8 cellular contexts compared by ENCODE assay signal in the genomic region with DNA sequence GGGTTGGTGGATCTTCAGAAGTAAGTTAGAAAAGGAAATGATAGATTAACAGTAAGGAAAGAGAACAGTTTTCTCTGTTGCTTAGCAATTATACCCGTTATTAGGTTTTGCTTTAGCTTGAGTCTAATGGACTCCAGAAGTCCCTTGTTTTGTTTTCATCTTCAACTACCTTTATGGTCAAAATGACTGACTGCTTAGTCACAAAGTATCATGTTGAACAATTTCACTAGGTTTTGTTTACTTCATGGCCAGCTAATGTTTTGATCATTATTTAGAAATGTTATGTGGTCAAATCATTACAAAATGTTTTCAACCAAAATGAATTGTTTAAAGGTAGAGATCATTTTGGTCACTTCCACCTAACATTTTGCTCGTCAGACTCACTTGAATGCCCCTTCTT. TPM values are rescaled to one million over a fixed set of nuclear protein-coding genes. Genes with fewer than 3 reads are reported as not detected.
DNase-seq lines count a peak whose midpoint lies in the region; ATAC-seq, FAIRE-seq and TF ChIP-seq lines count a peak whose summit lies in the region.

No MANE protein-coding gene starts in this region.

- peaks cover 11% of the 10 kb centered on the region for H3K36me3 Mint-ChIP-seq in WTC11

- peak overlapping the region; percentile 59 for H3K27ac ChIP-seq in ACC112 (ENCODE audit: low read depth, low read length)
- no peak overlapping the region for H3K27ac ChIP-seq in iPS-18a (ENCODE audit: low read length)
- H3K27ac ChIP-seq in uterus = no peak overlapping the region

- peaks cover 19% of the 10 kb centered on the region for H3K4me1 ChIP-seq in ACC112 (ENCODE audit: control insufficient read depth, insufficient read depth, low read length, unreplicated experiment)
- no peaks in the 10 kb centered on the region for H3K4me1 ChIP-seq in iPS-18a (ENCODE audit: control insufficient read depth, low read depth, low read length)
- peaks cover 7% of the 10 kb centered on the region for H3K4me1 ChIP-seq in mucosa of descending colon (ENCODE audit: low read depth)
- H3K4me1 ChIP-seq in uterus = no peaks in the 10 kb centered on the region

- peaks cover 47% of the 10 kb centered on the region for H3K79me2 ChIP-seq in ACC112 (ENCODE audit: control insufficient read depth, insufficient read depth, low read length, unreplicated experiment)

- peak overlapping the region; percentile 49 for H2AFZ ChIP-seq in ACC112 (ENCODE audit: low read length, unreplicated experiment)

- ATAC-seq in WTC11 (no peak), mucosa of descending colon (no peak)

- H3K9ac ChIP-seq in iPS-18a (ENCODE audit: low read length) = no peak overlapping the region

- TF ChIP-seq CTCF in WTC11 (IDR thresholded peaks at IDR 0.05) = no peak
- TF ChIP-seq CTCF in mucosa of descending colon (IDR thresholded peaks at IDR 0.05) = no peak
- no peak for TF ChIP-seq CTCF in uterus (IDR thresholded peaks at IDR 0.05)

- no peaks in the 10 kb centered on the region for H3K9me3 ChIP-seq in iPS-18a (ENCODE audit: control insufficient read depth, low read depth, low read length)
- H3K9me3 ChIP-seq in mucosa of descending colon = no peaks in the 10 kb centered on the region
- H3K9me3 ChIP-seq in uterus = no peaks in the 10 kb centered on the region

- CTCF ChIA-PET in WTC11 (lab: Charles Lee) = no interaction called here

- H3K4me1 Mint-ChIP-seq in WTC11 = peaks cover 29% of the 10 kb centered on the region

- intact Hi-C loops in mucosa of descending colon (cut with DNase I, micrococcal nuclease) = no loop called here
- intact Hi-C loops in uterus (cut with DNase I; ENCODE audit: low total_unique reads) = no loop called here

- H3K9me3 Mint-ChIP-seq in WTC11 = no peaks in the 10 kb centered on the region

- H3K4me3 Mint-ChIP-seq in WTC11 = peak overlapping the region; percentile 97

- H3K27me3 Mint-ChIP-seq in WTC11 (ENCODE audit: low read depth) = no peaks in the 10 kb centered on the region

- no peak overlapping the region for H3K27ac Mint-ChIP-seq in WTC11

- H3K4me3 ChIP-seq in ACC112 (ENCODE audit: low read depth, low read length) (peak overlapping the region; percentile 94), iPS-18a (ENCODE audit: low read length) (peak overlapping the region; percentile 96), mucosa of descending colon (no peak overlapping the region), uterus (peak overlapping the region in 1 of 2 donors; percentile 82)

- TF ChIP-seq POLR2A in GM12892 (IDR thresholded peaks at IDR 0.05; ENCODE audit: low read depth, low read length) (no peak), uterus (IDR thresholded peaks at IDR 0.05) (no peak)

- H3K27me3 ChIP-seq in ACC112 (ENCODE audit: insufficient read depth, low read length) = no peaks in the 10 kb centered on the region
- no peaks in the 10 kb centered on the region for H3K27me3 ChIP-seq in iPS-18a (ENCODE audit: control insufficient read depth, insufficient read depth, low read length)
- H3K27me3 ChIP-seq in uterus = no peaks in the 10 kb centered on the region

- peak; percentile 67 for FAIRE-seq in GM12892 (lab: Jason Lieb, UNC)

- no peak for DNase-seq in GM12892 (ENCODE audit: insufficient read length)
- no peak for DNase-seq in WTC11 (ENCODE audit: low spot score)
- no peak for DNase-seq in mucosa of descending colon
- no peak for DNase-seq in uterus
- no peak for DNase-seq in NCI-H1048 (lab: John Stamatoyannopoulos, UW)
- DNase-seq in NCI-H187 treated with DMSO at 0.1 percent for 48 hours (lab: John Stamatoyannopoulos, UW) = no peak

- H3K36me3 ChIP-seq in ACC112 (ENCODE audit: insufficient read depth, low read length) (peaks cover 2% of the 10 kb centered on the region), iPS-18a (ENCODE audit: control insufficient read depth, low read depth, low read length) (peaks cover 7% of the 10 kb centered on the region), mucosa of descending colon (ENCODE audit: low read depth) (no peaks in the 10 kb centered on the region), uterus (no peaks in the 10 kb centered on the region)

- POLR2A ChIA-PET in WTC11 (lab: Charles Lee) = no interaction called here

TF ChIP-seq in WTC11, 78 proteins besides CTCF, POLR2A, EP300 and RAD21 (continues in another document):
- no peak for TF ChIP-seq TP53 (CRISPR knock-in tag; IDR thresholded peaks at IDR 0.05)
- no peak for TF ChIP-seq TEAD1 (CRISPR knock-in tag; IDR thresholded peaks at IDR 0.05)
- TF ChIP-seq, protein P1, sequence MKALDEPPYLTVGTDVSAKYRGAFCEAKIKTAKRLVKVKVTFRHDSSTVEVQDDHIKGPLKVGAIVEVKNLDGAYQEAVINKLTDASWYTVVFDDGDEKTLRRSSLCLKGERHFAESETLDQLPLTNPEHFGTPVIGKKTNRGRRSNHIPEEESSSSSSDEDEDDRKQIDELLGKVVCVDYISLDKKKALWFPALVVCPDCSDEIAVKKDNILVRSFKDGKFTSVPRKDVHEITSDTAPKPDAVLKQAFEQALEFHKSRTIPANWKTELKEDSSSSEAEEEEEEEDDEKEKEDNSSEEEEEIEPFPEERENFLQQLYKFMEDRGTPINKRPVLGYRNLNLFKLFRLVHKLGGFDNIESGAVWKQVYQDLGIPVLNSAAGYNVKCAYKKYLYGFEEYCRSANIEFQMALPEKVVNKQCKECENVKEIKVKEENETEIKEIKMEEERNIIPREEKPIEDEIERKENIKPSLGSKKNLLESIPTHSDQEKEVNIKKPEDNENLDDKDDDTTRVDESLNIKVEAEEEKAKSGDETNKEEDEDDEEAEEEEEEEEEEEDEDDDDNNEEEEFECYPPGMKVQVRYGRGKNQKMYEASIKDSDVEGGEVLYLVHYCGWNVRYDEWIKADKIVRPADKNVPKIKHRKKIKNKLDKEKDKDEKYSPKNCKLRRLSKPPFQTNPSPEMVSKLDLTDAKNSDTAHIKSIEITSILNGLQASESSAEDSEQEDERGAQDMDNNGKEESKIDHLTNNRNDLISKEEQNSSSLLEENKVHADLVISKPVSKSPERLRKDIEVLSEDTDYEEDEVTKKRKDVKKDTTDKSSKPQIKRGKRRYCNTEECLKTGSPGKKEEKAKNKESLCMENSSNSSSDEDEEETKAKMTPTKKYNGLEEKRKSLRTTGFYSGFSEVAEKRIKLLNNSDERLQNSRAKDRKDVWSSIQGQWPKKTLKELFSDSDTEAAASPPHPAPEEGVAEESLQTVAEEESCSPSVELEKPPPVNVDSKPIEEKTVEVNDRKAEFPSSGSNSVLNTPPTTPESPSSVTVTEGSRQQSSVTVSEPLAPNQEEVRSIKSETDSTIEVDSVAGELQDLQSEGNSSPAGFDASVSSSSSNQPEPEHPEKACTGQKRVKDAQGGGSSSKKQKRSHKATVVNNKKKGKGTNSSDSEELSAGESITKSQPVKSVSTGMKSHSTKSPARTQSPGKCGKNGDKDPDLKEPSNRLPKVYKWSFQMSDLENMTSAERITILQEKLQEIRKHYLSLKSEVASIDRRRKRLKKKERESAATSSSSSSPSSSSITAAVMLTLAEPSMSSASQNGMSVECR (CRISPR knock-in tag; IDR thresholded peaks at IDR 0.05; ENCODE audit: borderline replicate concordance) = no peak
- TF ChIP-seq, protein P2, sequence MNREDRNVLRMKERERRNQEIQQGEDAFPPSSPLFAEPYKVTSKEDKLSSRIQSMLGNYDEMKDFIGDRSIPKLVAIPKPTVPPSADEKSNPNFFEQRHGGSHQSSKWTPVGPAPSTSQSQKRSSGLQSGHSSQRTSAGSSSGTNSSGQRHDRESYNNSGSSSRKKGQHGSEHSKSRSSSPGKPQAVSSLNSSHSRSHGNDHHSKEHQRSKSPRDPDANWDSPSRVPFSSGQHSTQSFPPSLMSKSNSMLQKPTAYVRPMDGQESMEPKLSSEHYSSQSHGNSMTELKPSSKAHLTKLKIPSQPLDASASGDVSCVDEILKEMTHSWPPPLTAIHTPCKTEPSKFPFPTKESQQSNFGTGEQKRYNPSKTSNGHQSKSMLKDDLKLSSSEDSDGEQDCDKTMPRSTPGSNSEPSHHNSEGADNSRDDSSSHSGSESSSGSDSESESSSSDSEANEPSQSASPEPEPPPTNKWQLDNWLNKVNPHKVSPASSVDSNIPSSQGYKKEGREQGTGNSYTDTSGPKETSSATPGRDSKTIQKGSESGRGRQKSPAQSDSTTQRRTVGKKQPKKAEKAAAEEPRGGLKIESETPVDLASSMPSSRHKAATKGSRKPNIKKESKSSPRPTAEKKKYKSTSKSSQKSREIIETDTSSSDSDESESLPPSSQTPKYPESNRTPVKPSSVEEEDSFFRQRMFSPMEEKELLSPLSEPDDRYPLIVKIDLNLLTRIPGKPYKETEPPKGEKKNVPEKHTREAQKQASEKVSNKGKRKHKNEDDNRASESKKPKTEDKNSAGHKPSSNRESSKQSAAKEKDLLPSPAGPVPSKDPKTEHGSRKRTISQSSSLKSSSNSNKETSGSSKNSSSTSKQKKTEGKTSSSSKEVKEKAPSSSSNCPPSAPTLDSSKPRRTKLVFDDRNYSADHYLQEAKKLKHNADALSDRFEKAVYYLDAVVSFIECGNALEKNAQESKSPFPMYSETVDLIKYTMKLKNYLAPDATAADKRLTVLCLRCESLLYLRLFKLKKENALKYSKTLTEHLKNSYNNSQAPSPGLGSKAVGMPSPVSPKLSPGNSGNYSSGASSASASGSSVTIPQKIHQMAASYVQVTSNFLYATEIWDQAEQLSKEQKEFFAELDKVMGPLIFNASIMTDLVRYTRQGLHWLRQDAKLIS (CRISPR knock-in tag; IDR thresholded peaks at IDR 0.05; ENCODE audit: borderline replicate concordance) = no peak
- TF ChIP-seq, protein P3, sequence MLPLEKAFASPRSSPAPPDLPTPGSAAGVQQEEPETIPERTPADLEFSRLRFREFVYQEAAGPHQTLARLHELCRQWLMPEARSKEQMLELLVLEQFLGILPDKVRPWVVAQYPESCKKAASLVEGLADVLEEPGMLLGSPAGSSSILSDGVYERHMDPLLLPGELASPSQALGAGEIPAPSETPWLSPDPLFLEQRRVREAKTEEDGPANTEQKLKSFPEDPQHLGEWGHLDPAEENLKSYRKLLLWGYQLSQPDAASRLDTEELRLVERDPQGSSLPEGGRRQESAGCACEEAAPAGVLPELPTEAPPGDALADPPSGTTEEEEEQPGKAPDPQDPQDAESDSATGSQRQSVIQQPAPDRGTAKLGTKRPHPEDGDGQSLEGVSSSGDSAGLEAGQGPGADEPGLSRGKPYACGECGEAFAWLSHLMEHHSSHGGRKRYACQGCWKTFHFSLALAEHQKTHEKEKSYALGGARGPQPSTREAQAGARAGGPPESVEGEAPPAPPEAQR (CRISPR knock-in tag; IDR thresholded peaks at IDR 0.05) = no peak
- TF ChIP-seq ELF4 (CRISPR knock-in tag; IDR thresholded peaks at IDR 0.05; ENCODE audit: low read depth) = no peak
- no peak for TF ChIP-seq ZNF121 (CRISPR knock-in tag; IDR thresholded peaks at IDR 0.05)
- no peak for TF ChIP-seq ZNF396 (CRISPR knock-in tag; IDR thresholded peaks at IDR 0.05; ENCODE audit: borderline replicate concordance)
- no peak for TF ChIP-seq EMX1 (CRISPR knock-in tag; IDR thresholded peaks at IDR 0.05)
- TF ChIP-seq NFE2L1 (CRISPR knock-in tag; IDR thresholded peaks at IDR 0.05) = no peak
- TF ChIP-seq ZBTB21 (CRISPR knock-in tag; IDR thresholded peaks at IDR 0.05; ENCODE audit: borderline replicate concordance) = no peak

RNA-seq across cellular contexts. Expression of a gene that starts 1.9 kb away (rescaled TPM):
- polyA plus RNA-seq in GM12892 (2012; ENCODE audit: missing spikeins) = 4.3 TPM
- total RNA-seq in WTC11 (2021) = 32.9 to 39.0 TPM (median 33.1 TPM) in 3 replicates
- 10 to 100 TPM; 18.7 to 28.2 (median 26.0) TPM for total RNA-seq in mucosa of descending colon
- 10 to 100 TPM in 3 of 4 donors, 1 to 10 TPM in 1; 3.6 to 40.5 (median 17.5) TPM for total RNA-seq in uterus
